ENCODE assay signal across 8 cellular contexts in genomic region chr5:50445281-50445949, GRCh38. TPM values are rescaled to one million over a fixed set of nuclear protein-coding genes. Genes with fewer than 3 reads are reported as not detected.
A peak's percentile ranks its signal among the peaks of the same experiment; 100 is the strongest.
DNase-seq lines count a peak whose midpoint lies in the region; ATAC-seq and TF ChIP-seq lines count a peak whose summit lies in the region.

No MANE protein-coding gene starts in this region.

- WGBS in gastroesophageal sphincter (ENCODE audit: low coverage in 1 of 2), 2 donors, result 76 to 92% methylated on average over 6 of the region's 6 CpGs
- 85% methylated on average over 6 of the region's 6 CpGs for WGBS in hepatocyte (ENCODE audit: low lambda C conversion rate, missing lambda C conversion rate)

- H3K9me3 ChIP-seq in gastroesophageal sphincter, result no peaks in the 10 kb centered on the region
- H3K9me3 ChIP-seq in MG63, result no peaks in the 10 kb centered on the region
- no peaks in the 10 kb centered on the region for H3K9me3 ChIP-seq in hepatocyte (ENCODE audit: low read depth)

- H3K36me3 ChIP-seq in KMS-11 (ENCODE audit: insufficient read depth) (no peaks in the 10 kb centered on the region), gastroesophageal sphincter (no peaks in the 10 kb centered on the region), MG63 (no peaks in the 10 kb centered on the region), hepatocyte (replicated peaks; ENCODE audit: insufficient read depth, low read depth) (no peaks in the 10 kb centered on the region)

- H3K27ac ChIP-seq in KMS-11 (peak overlapping the region; percentile 9; the same call in 1 of the 2 replicates), gastroesophageal sphincter (no peak overlapping the region), hepatocyte (no peak overlapping the region)

- H3K27me3 ChIP-seq in KMS-11 (ENCODE audit: insufficient read depth, low read depth) (no peaks in the 10 kb centered on the region), gastroesophageal sphincter (peaks cover 10% of the 10 kb centered on the region), MG63 (no peaks in the 10 kb centered on the region), hepatocyte (no peaks in the 10 kb centered on the region)

- H3K4me2 ChIP-seq in KMS-11 (peak overlapping the region; percentile 43; the same call in 1 of the 2 replicates), hepatocyte (no peak overlapping the region)

- no peak for TF ChIP-seq EP300 in gastroesophageal sphincter (IDR thresholded peaks at IDR 0.05)

- peaks cover 31% of the 10 kb centered on the region for H3K4me1 ChIP-seq in KMS-11 (ENCODE audit: low read depth, poor library complexity, severe bottlenecking)
- peaks cover 0 to 10% (median 0%) of the 10 kb centered on the region in 3 donors for H3K4me1 ChIP-seq in gastroesophageal sphincter
- no peaks in the 10 kb centered on the region for H3K4me1 ChIP-seq in hepatocyte (ENCODE audit: insufficient read depth)

- H3K4me3 ChIP-seq in KMS-11 (IDR thresholded peaks at IDR 0.05; ENCODE audit: insufficient read depth, low read depth, low read length) (no peak overlapping the region), gastroesophageal sphincter (no peak overlapping the region), MG63 (no peak overlapping the region), hepatocyte (no peak overlapping the region)

- 0 out of 2 replicates have a peak overlapping the region, but pooled peaks have one; percentile 6 for H2AFZ ChIP-seq in KMS-11 (ENCODE audit: low read depth)
- no peak overlapping the region for H2AFZ ChIP-seq in hepatocyte

- DNase-seq in globus pallidus (ENCODE audit: low spot score) (peak; percentile 7), NCI-H226 (no peak), MG63 (no peak), hepatocyte (ENCODE audit: low spot score) (no peak)

- no peaks in the 10 kb centered on the region for H3K79me2 ChIP-seq in KMS-11 (ENCODE audit: insufficient read depth, low read depth)
- no peaks in the 10 kb centered on the region for H3K79me2 ChIP-seq in hepatocyte

- H3K9ac ChIP-seq in KMS-11, result no peak overlapping the region

- no peaks in the 10 kb centered on the region for H4K20me1 ChIP-seq in KMS-11 (ENCODE audit: insufficient read depth)
- H4K20me1 ChIP-seq in hepatocyte (ENCODE audit: insufficient read depth, poor library complexity, severe bottlenecking), result no peaks in the 10 kb centered on the region

- peak; percentile 68 for ATAC-seq in GM18511 (IDR thresholded peaks at IDR 0.05; ENCODE audit: unreplicated experiment)
- peak; percentile 79 for ATAC-seq in GM21737 (IDR thresholded peaks at IDR 0.05; ENCODE audit: unreplicated experiment)
- no peak for ATAC-seq in gastroesophageal sphincter

- no peak for TF ChIP-seq POLR2A in gastroesophageal sphincter (IDR thresholded peaks at IDR 0.05)

- no peaks in the 10 kb centered on the region for H3K9me2 ChIP-seq in hepatocyte (replicated peaks; ENCODE audit: insufficient read depth)

- no peak for TF ChIP-seq CTCF in KMS-11 (conservative IDR thresholded peaks at IDR 0.05; ENCODE audit: low read depth, low read length)
- no peak for TF ChIP-seq CTCF in gastroesophageal sphincter (IDR thresholded peaks at IDR 0.05)
- TF ChIP-seq CTCF in hepatocyte (IDR thresholded peaks at IDR 0.05; ENCODE audit: poor library complexity), result no peak

RNA-seq across cellular contexts. Expression of gene EMB, which starts 4.3 kb away (rescaled TPM):
- total RNA-seq in gastroesophageal sphincter, result 10 to 100 TPM in 2 of 4 donors, 1 to 10 TPM in 2; 5.2 to 31.2 (median 15.3) TPM
- 4.1 and 5.8 TPM in 2 replicates for total RNA-seq in MG63 (2014; rRNA removed; shearing (Covaris generic); ENCODE audit: low replicate concordance)
- total RNA-seq in hepatocyte, result 9.8 and 11.0 TPM in 2 replicates
- 6.3 and 8.0 TPM in 2 replicates for polyA plus RNA-seq in hepatocyte
